In genomic region chr2:20447437-20448245, GRCh38 we compare ENCODE assay signal across 8 cellular contexts. TPM values are rescaled to one million over a fixed set of nuclear protein-coding genes. Genes with fewer than 3 reads are reported as not detected.
DNase-seq lines count a peak whose midpoint lies in the region; FAIRE-seq and TF ChIP-seq lines count a peak whose summit lies in the region.

No MANE protein-coding gene starts in this region.

- WGBS in iPS DF 6.9 (ENCODE audit: insufficient coverage, insufficient read length) = no CpG with 5 or more reads among the region's 78 CpGs
- WGBS in sigmoid colon, 2 donors = 2 to 5% methylated on average over 78 of the region's 78 CpGs

- H3K4me2 ChIP-seq in astrocyte (ENCODE audit: low read length) = peak overlapping the region; percentile 87

- H3K79me2 ChIP-seq in astrocyte (ENCODE audit: insufficient read depth, low read length) = peaks cover 39% of the 10 kb centered on the region

- H3K27ac ChIP-seq in astrocyte (ENCODE audit: low read depth, low read length) (peak overlapping the region; percentile 95), iPS DF 6.9 (ENCODE audit: low read length) (no peak overlapping the region), sigmoid colon (peak overlapping the region; percentile 93 to 98 (median 98))

- H3K4me3 ChIP-seq in astrocyte (ENCODE audit: insufficient read depth, low read depth, low read length) (peak overlapping the region; percentile 88), iPS DF 6.9 (ENCODE audit: low read length) (peak overlapping the region; percentile 49), sigmoid colon (peak overlapping the region; percentile 61 to 100 (median 98))

- no peaks in the 10 kb centered on the region for H3K9me3 ChIP-seq in astrocyte (ENCODE audit: insufficient read depth, low read depth, low read length)
- no peaks in the 10 kb centered on the region for H3K9me3 ChIP-seq in iPS DF 6.9 (ENCODE audit: control insufficient read depth, insufficient read depth, low read length)
- no peaks in the 10 kb centered on the region for H3K9me3 ChIP-seq in sigmoid colon

- H3K4me1 Mint-ChIP-seq in astrocyte (ENCODE audit: low read depth, unreplicated experiment) = peaks cover 38% of the 10 kb centered on the region

- H3K27me3 Mint-ChIP-seq in astrocyte (ENCODE audit: low read depth, unreplicated experiment) = no peaks in the 10 kb centered on the region

- peak; percentile 14 for DNase-seq in NCI-H1436 (lab: John Stamatoyannopoulos, UW)
- no peak for DNase-seq in NCI-H1436 treated with DMSO at 0.1 percent for 48 hours (lab: John Stamatoyannopoulos, UW)
- peak; percentile 56 for DNase-seq in HCEC 1CT
- DNase-seq in NCI-H526 (lab: John Stamatoyannopoulos, UW) = peak; percentile 19 to 62
- no peak for DNase-seq in astrocyte (ENCODE audit: low read depth)
- DNase-seq in iPS DF 6.9 (ENCODE audit: low read depth, low spot score) = no peak
- DNase-seq in sigmoid colon = peak; percentile 86
- no peak for DNase-seq in NCI-H1930 (lab: John Stamatoyannopoulos, UW)

- peak in 1 of 2 donors; percentile 55 for TF ChIP-seq POLR2A in sigmoid colon (IDR thresholded peaks at IDR 0.05)

- H3K9me3 Mint-ChIP-seq in astrocyte (ENCODE audit: unreplicated experiment) = no peaks in the 10 kb centered on the region

- H3K27me3 ChIP-seq in astrocyte (ENCODE audit: insufficient read depth, low read length) = no peaks in the 10 kb centered on the region
- peaks cover 20% of the 10 kb centered on the region; the same call in 1 of the 2 replicates for H3K27me3 ChIP-seq in iPS DF 6.9 (ENCODE audit: control insufficient read depth, insufficient read depth, low read length)
- H3K27me3 ChIP-seq in sigmoid colon = no peaks in the 10 kb centered on the region

- peaks cover 3% of the 10 kb centered on the region for H3K36me3 ChIP-seq in astrocyte (ENCODE audit: insufficient read depth, low read length)
- no peaks in the 10 kb centered on the region for H3K36me3 ChIP-seq in iPS DF 6.9 (ENCODE audit: control insufficient read depth, insufficient read depth, low read length)
- peaks cover 16 to 27% (median 20%) of the 10 kb centered on the region in 4 donors for H3K36me3 ChIP-seq in sigmoid colon

- peak overlapping the region; percentile 94 for H3K9ac ChIP-seq in astrocyte (ENCODE audit: low read length)

- peak overlapping the region; percentile 93 for H3K27ac Mint-ChIP-seq in astrocyte (ENCODE audit: unreplicated experiment)

- peaks cover 37% of the 10 kb centered on the region for H4K20me1 ChIP-seq in astrocyte (ENCODE audit: insufficient read depth, low read length)

- intact Hi-C loops in sigmoid colon (cut with DNase I) = no loop called here

- H3K4me1 ChIP-seq in astrocyte (ENCODE audit: insufficient read depth, low read length) = peaks cover 29% of the 10 kb centered on the region
- H3K4me1 ChIP-seq in iPS DF 6.9 (ENCODE audit: control insufficient read depth, insufficient read depth, low read length) = peaks cover 6% of the 10 kb centered on the region
- H3K4me1 ChIP-seq in sigmoid colon = peaks cover 0 to 42% (median 42%) of the 10 kb centered on the region in 4 donors

- TF ChIP-seq CTCF in astrocyte (IDR thresholded peaks at IDR 0.05; ENCODE audit: insufficient read depth, low read depth, low read length) (no peak), sigmoid colon (IDR thresholded peaks at IDR 0.05) (no peak)

- H3K4me3 Mint-ChIP-seq in astrocyte (ENCODE audit: unreplicated experiment) = peak overlapping the region; percentile 98

- peak in 1 of 4 donors; percentile 25 for TF ChIP-seq EP300 in sigmoid colon (IDR thresholded peaks at IDR 0.05)

- H2AFZ ChIP-seq in astrocyte (ENCODE audit: low read depth, low read length) = no peak overlapping the region

- peaks cover 13% of the 10 kb centered on the region for H3K36me3 Mint-ChIP-seq in astrocyte (ENCODE audit: low read depth, unreplicated experiment)

- no peak for FAIRE-seq in astrocyte (lab: Jason Lieb, UNC)

RNA-seq across cellular contexts. Expression of gene RHOB, which starts 0.8 kb away (rescaled TPM):
- total RNA-seq in astrocyte (161 and 173 TPM in 2 replicates), sigmoid colon (1,000 to 10,000 TPM in 2 of 4 donors, 100 to 1,000 TPM in 2; 753 to 1,323 (median 1,092) TPM)
- 100 to 1,000 TPM in 2 of 3 donors, 10 to 100 TPM in 1; 60.6 to 200 (median 108) TPM for polyA plus RNA-seq in sigmoid colon

Comparison
In these comparisons a context has a peak if more than half of its experiments do, and no peak if none do; other contexts are left out.
1. DNase-seq: peak in NCI-H1436 (single experiment), HCEC 1CT (single experiment), NCI-H526 (2 of 2) and sigmoid colon (single experiment); none in NCI-H1436 treated with DMSO at 0.1 percent for 48 hours (single experiment), astrocyte (single experiment), iPS DF 6.9 (single experiment) and NCI-H1930 (0 of 2).
2. Peak in every context shown above with its lines, with median percentiles within 50 percentile points of each other: H3K4me3 ChIP-seq.